In the genomic region with DNA sequence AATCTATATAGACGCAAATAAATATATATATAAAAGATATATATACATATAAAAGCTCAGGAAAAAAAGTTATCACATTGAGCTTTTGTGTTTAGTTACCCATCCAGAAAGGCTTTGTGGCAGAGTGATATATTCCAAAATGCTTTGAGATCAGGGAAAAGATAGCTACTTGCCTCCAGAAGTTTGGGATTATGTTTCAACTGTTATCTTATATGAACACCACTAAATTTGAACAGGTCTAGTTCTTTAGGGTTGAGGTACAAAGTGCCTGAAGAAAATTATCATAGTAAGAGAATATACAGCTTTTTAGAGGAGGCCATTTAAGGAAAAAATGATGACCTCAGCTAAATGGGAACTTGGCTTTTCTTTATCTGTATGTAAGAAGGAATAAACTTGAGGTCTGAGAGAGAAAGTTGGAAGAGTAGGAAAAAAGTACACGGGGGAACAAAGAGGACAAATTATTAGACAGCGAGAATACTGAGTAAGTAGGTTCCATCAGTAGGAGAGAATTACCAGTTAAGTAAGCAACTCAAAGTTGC, we compare ENCODE assay signal across 14 cellular contexts. TPM values are rescaled to one million over a fixed set of nuclear protein-coding genes. Genes with fewer than 3 reads are reported as not detected.
DNase-seq lines count a peak whose midpoint lies in the region; ATAC-seq, FAIRE-seq and TF ChIP-seq lines count a peak whose summit lies in the region.
"Had no signal": no experiment of that assay in that cellular context is flagged by ENCODE, and none has a peak within 500 bp of the region (broad histone marks: within the 10 kb centered on the region; RNA-seq: fewer than 3 reads in every experiment).

No MANE protein-coding gene starts in this region.

- no peaks in the 10 kb centered on the region for H3K27me3 ChIP-seq in K562 (ENCODE audit: control insufficient read depth in 2 of 2, insufficient read depth in 2 of 2, low read length in 2 of 2)
- no peaks in the 10 kb centered on the region for H3K27me3 ChIP-seq in psoas muscle (ENCODE audit: insufficient read depth in 3 of 3, low read length in 2 of 3)

- no peaks in the 10 kb centered on the region for H3K27me3 Mint-ChIP-seq in activated naive CD4-positive, alpha-beta T cell treated with anti-CD3 and anti-CD28 coated beads, Interleukin-2, amount 50 U/mL, for 24 hours

- peaks cover 86% of the 10 kb centered on the region for H3K79me2 ChIP-seq in K562 (ENCODE audit: control insufficient read depth, insufficient read depth, low read length)

- H3K36me3 ChIP-seq in K562 (ENCODE audit: control insufficient read depth, insufficient read depth, low read length): peaks cover 7% of the 10 kb centered on the region; the same call in 2 of the 3 replicates
- peaks cover 0 to 4% of the 10 kb centered on the region in 2 donors for H3K36me3 ChIP-seq in psoas muscle (ENCODE audit: insufficient read depth in 1 of 2, low read depth in 1 of 2)

- peak overlapping the region; percentile 48; the same call in 1 of the 2 replicates for H3K4me2 ChIP-seq in K562 (ENCODE audit: insufficient read depth, low read length)

- H2AFZ ChIP-seq in K562 (ENCODE audit: low read depth, low read length): no peak overlapping the region
- H2AFZ ChIP-seq: parathyroid adenoma had no signal

- no peak for TF ChIP-seq POLR2A in NB4 (IDR thresholded peaks at IDR 0.05; ENCODE audit: extremely low read depth, insufficient read length)
- no peak for TF ChIP-seq POLR2A in K562 (conservative IDR thresholded peaks at IDR 0.05)

- no TSS peak for BruUV-seq in K562 (replicated peaks; lab: Mats Ljungman, UMichigan)

- H3K4me1 ChIP-seq in K562 (replicated peaks in 1 of 2; ENCODE audit: control insufficient read depth in 2 of 2, insufficient read depth in 2 of 2, low read length in 2 of 2): peaks cover 4 to 17% of the 10 kb centered on the region in 2 experiments; a peak in 2 of 5 replicates
- H3K4me1 ChIP-seq in psoas muscle: peaks cover 39% of the 10 kb centered on the region
- H3K4me1 ChIP-seq: parathyroid adenoma had no signal

- H3K4me1 Mint-ChIP-seq in activated naive CD4-positive, alpha-beta T cell treated with anti-CD3 and anti-CD28 coated beads, Interleukin-2, amount 50 U/mL, for 24 hours: peaks cover 70% of the 10 kb centered on the region

- H3K9me3 Mint-ChIP-seq in activated naive CD4-positive, alpha-beta T cell treated with anti-CD3 and anti-CD28 coated beads, Interleukin-2, amount 50 U/mL, for 24 hours: no peaks in the 10 kb centered on the region

- H4K20me1 ChIP-seq in K562 (replicated peaks; ENCODE audit: control insufficient read depth, insufficient read depth, low read length): peaks cover 9% of the 10 kb centered on the region; the same call in 1 of the 2 replicates

- H3K9me1 ChIP-seq in K562 (ENCODE audit: control insufficient read depth, insufficient read depth, low read length): no peaks in the 10 kb centered on the region

- H3K27ac Mint-ChIP-seq in activated naive CD4-positive, alpha-beta T cell treated with anti-CD3 and anti-CD28 coated beads, Interleukin-2, amount 50 U/mL, for 24 hours: peak overlapping the region; percentile 73

- H3K27ac ChIP-seq in K562 (ENCODE audit: extremely low read depth, low read depth, low read length) (peak overlapping the region; percentile 40; the same call in 2 of the 3 replicates), psoas muscle (peak overlapping the region; percentile 7)
- H3K27ac ChIP-seq: parathyroid adenoma had no signal

- FAIRE-seq in K562 (lab: Jason Lieb, UNC): no peak

- in situ Hi-C loops in K562 (cut with MboI): no loop called here

- H3K9me3 ChIP-seq in K562 (replicated peaks; ENCODE audit: control insufficient read depth, insufficient read depth, low read depth, low read length) (no peaks in the 10 kb centered on the region), psoas muscle (no peaks in the 10 kb centered on the region)

- H3K36me3 Mint-ChIP-seq in activated naive CD4-positive, alpha-beta T cell treated with anti-CD3 and anti-CD28 coated beads, Interleukin-2, amount 50 U/mL, for 24 hours: peaks cover 4% of the 10 kb centered on the region

- intact Hi-C loops in K562 (cut with micrococcal nuclease) (loop anchor here (5.0 to 10.0 kb wide), 2 partner anchors 64 to 272 kb away; partner anchors contain the start of gene NR4A3), psoas muscle (cut with DNase I) (loop anchor here in 1 of 2 donors (10.0 kb wide), 1 partner anchor 118 kb away; no protein-coding TSS in a partner anchor)

- WGBS in K562 (ENCODE audit: insufficient coverage, low coverage, missing lambda C conversion rate): 15% methylated on average over 3 of the region's 3 CpGs
- whole genome bisulfite sequencing in psoas muscle, 3 donors: 82 to 86% (median 84%) methylated on average over 3 of the region's 3 CpGs

- CTCF ChIA-PET in K562 (lab: Yijun Ruan, JAX; ENCODE audit: low intra/inter-chr PET ratio): no interaction called here

- TF ChIP-seq CTCF in NB4 (IDR thresholded peaks at IDR 0.05; ENCODE audit: low read depth, low read length) (no peak), K562 (IDR thresholded peaks at IDR 0.05 in 2 of 3, conservative IDR thresholded peaks at IDR 0.05 in 1 of 3; ENCODE audit: insufficient read depth in 2 of 3, low read depth in 1 of 3, low read length in 3 of 3) (no peak), psoas muscle (IDR thresholded peaks at IDR 0.05) (no peak)

- no peak for TF ChIP-seq EP300 in K562 (IDR thresholded peaks at IDR 0.05; ENCODE audit: low read length)

- peak overlapping the region; percentile 42 for H3K4me3 Mint-ChIP-seq in activated naive CD4-positive, alpha-beta T cell treated with anti-CD3 and anti-CD28 coated beads, Interleukin-2, amount 50 U/mL, for 24 hours

- H3K4me3 ChIP-seq in NB4 (ENCODE audit: low read depth, low read length) (peak overlapping the region; percentile 99), K562 (no peak overlapping the region), psoas muscle (no peak overlapping the region)

- POLR2A ChIA-PET in K562 (lab: Yijun Ruan, JAX): interaction anchor here (0.6 to 5.3 kb wide), 2 partner anchors 11 to 1044 kb away, joined by 5 to 35 read pairs; no protein-coding TSS in a partner anchor

- no peak for TF ChIP-seq RAD21 in K562 (CRISPR knock-in tag; conservative IDR thresholded peaks at IDR 0.05 in 1 of 2, IDR thresholded peaks at IDR 0.05 in 1 of 2)

- no peak for DNase-seq in activated naive CD4-positive, alpha-beta T cell treated with Interleukin-2 at 50 U/mL for 16 hours
- no peak for DNase-seq in NB4 (ENCODE audit: low read depth)
- peak in 1 of 4 experiments; percentile 46 for DNase-seq in K562 (ENCODE audit: extremely low read depth in 1 of 4, low spot score in 3 of 4)
- DNase-seq in psoas muscle: no peak
- no peak for DNase-seq in NCI-H2107 (lab: John Stamatoyannopoulos, UW)
- DNase-seq: DMS53; mesenchymal stem cell; NCI-H1048; NCI-H2171; stimulated activated CD4-positive, alpha-beta T cell treated with anti-CD3 and anti-CD28 coated beads, Interleukin-12 subunit alpha, Interleukin-12 subunit beta, amount 100 ng/mL, for 4 hours had no signal

- peak overlapping the region in 1 of 2 experiments; percentile 85; a peak in 2 of 4 replicates for H3K9ac ChIP-seq in K562 (ENCODE audit: insufficient read depth in 1 of 2, low read depth in 2 of 2, low read length in 2 of 2)
- H3K9ac ChIP-seq: parathyroid adenoma had no signal

- ATAC-seq in K562 (no peak), psoas muscle (no peak), GM21529 (IDR thresholded peaks at IDR 0.05; ENCODE audit: unreplicated experiment) (no peak)
- ATAC-seq in activated CD4-positive, CD25-positive, alpha-beta regulatory T cell treated with anti-CD3 and anti-CD28 coated beads, Interleukin-2, amount 50 U/mL, for 24 hours: no peak

TF ChIP-seq in K562, 482 proteins besides CTCF, POLR2A, EP300 and RAD21 (continues in another document):
- TF ChIP-seq CBFA2T3 (IDR thresholded peaks at IDR 0.05): peak; percentile 58

RNA-seq across cellular contexts. Expression of gene ERP44, which starts 2.4 kb away (rescaled TPM):
- 13.0 and 31.7 TPM in 2 replicates for total RNA-seq in K562 (2011; cell fraction: chromatin; rRNA removed; ENCODE audit: low replicate concordance)
- total RNA-seq in K562 (2011; cell fraction: nucleolus; rRNA removed): 15.8 and 16.5 TPM in 2 replicates
- total RNA-seq in K562 (2011; cell fraction: nucleoplasm; rRNA removed): 28.2 and 28.9 TPM in 2 replicates
- 9.2 and 11.4 TPM in 2 replicates for total RNA-seq in K562 (2014; rRNA removed)
- 18.4 and 19.0 TPM in 2 replicates for total RNA-seq in K562 (2014; rRNA removed; fragmentation: Illumina TruSeq; extraction: Trizol)
- 21.8 and 22.6 TPM in 2 replicates for total RNA-seq in K562 (2015; rRNA removed; fragmentation: Illumina TruSeq; extraction: Trizol)
- 14.8 and 16.0 TPM in 2 replicates for total RNA-seq in K562 (2021)
- polyA plus RNA-seq in K562 (2011; rRNA removed): 13.6 and 15.9 TPM in 2 replicates
- 4.4 and 8.7 TPM in 2 replicates for polyA plus RNA-seq in K562 (2011; cell fraction: cytosol; rRNA removed)
- 6.9 and 12.3 TPM in 2 replicates for polyA plus RNA-seq in K562 (2011; cell fraction: nucleus; rRNA removed)
- 17.1 and 24.6 TPM in 2 replicates for polyA plus RNA-seq in K562 (2012)
- polyA plus RNA-seq in K562 (2014; fragmentation: Illumina TruSeq; extraction: Trizol): 19.7 and 23.4 TPM in 2 replicates
- polyA plus RNA-seq in K562 (2014; fragmentation: Nextera tagmentation; extraction: Ambion mirVana): 10 to 100 TPM; 10.8 to 11.2 TPM
- polyA plus RNA-seq in K562 (2014; rRNA removed): 13.0 and 13.1 TPM in 2 replicates
- 10.9 and 16.5 TPM in 2 replicates for polyA minus RNA-seq in K562 (2011; rRNA and poly(A)+ RNA removed)
- polyA minus RNA-seq in K562 (2011; cell fraction: cytosol; rRNA and poly(A)+ RNA removed): 9.2 and 9.9 TPM in 2 replicates
- polyA minus RNA-seq in K562 (2011; cell fraction: nucleus; rRNA and poly(A)+ RNA removed): 10.1 and 20.0 TPM in 2 replicates
- 10 to 100 TPM in 2 of 4 donors, 1 to 10 TPM in 2; 7.5 to 12.1 (median 9.9) TPM for total RNA-seq in psoas muscle
- polyA plus RNA-seq in psoas muscle: 10 to 100 TPM; 10.9 to 14.3 (median 10.9) TPM

RNA-seq across cellular contexts. Expression of gene INVS, which starts 2.6 kb away (rescaled TPM):
- total RNA-seq in K562 (2011; cell fraction: chromatin; rRNA removed; ENCODE audit: low replicate concordance): 61.9 and 123 TPM in 2 replicates
- 31.5 and 34.7 TPM in 2 replicates for total RNA-seq in K562 (2011; cell fraction: nucleolus; rRNA removed)
- total RNA-seq in K562 (2011; cell fraction: nucleoplasm; rRNA removed): 62.6 and 89.5 TPM in 2 replicates
- total RNA-seq in K562 (2014; rRNA removed) (9.2 and 10.9 TPM in 2 replicates), K562 (2014; rRNA removed; fragmentation: Illumina TruSeq; extraction: Trizol) (12.5 and 12.7 TPM in 2 replicates), K562 (2015; rRNA removed; fragmentation: Illumina TruSeq; extraction: Trizol) (11.2 and 12.9 TPM in 2 replicates), K562 (2021) (9.0 and 10.1 TPM in 2 replicates), psoas muscle (1 to 10 TPM; 4.1 to 7.3 (median 5.9) TPM)
- polyA plus RNA-seq in K562 (2011; rRNA removed) (17.9 and 18.5 TPM in 2 replicates), K562 (2014; fragmentation: Illumina TruSeq; extraction: Trizol) (8.2 and 10.0 TPM in 2 replicates), K562 (2014; fragmentation: Nextera tagmentation; extraction: Ambion mirVana) (under 1 TPM; 0.77 to 0.91 TPM), K562 (2014; rRNA removed) (9.6 and 10.2 TPM in 2 replicates), psoas muscle (1 to 10 TPM; 1.6 to 6.5 (median 2.0) TPM)
- polyA plus RNA-seq in K562 (2011; cell fraction: cytosol; rRNA removed): 5.7 and 8.4 TPM in 2 replicates
- 42.8 and 47.5 TPM in 2 replicates for polyA plus RNA-seq in K562 (2011; cell fraction: nucleus; rRNA removed)
- polyA plus RNA-seq in K562 (2012): 7.0 and 8.8 TPM in 2 replicates
- polyA minus RNA-seq in K562 (2011; rRNA and poly(A)+ RNA removed): 46.9 and 55.3 TPM in 2 replicates
- 8.7 and 13.2 TPM in 2 replicates for polyA minus RNA-seq in K562 (2011; cell fraction: cytosol; rRNA and poly(A)+ RNA removed)
- polyA minus RNA-seq in K562 (2011; cell fraction: nucleus; rRNA and poly(A)+ RNA removed): 32.9 and 60.0 TPM in 2 replicates
